ENCODE assay signal across 8 cellular contexts in genomic region chr6:188821-189655, GRCh38.
DNase-seq lines count a peak whose midpoint lies in the region; ATAC-seq and TF ChIP-seq lines count a peak whose summit lies in the region.

No MANE protein-coding gene starts in this region.

- peaks cover 6% of the 10 kb centered on the region for H3K9me3 Mint-ChIP-seq in activated CD4-positive, alpha-beta T cell treated with anti-CD3 and anti-CD28 coated beads for 36 hours (ENCODE audit: low read depth)

- peak; percentile 89 to 97 for TF ChIP-seq RAD21 in liver (IDR thresholded peaks at IDR 0.05)

- intact Hi-C loops in activated CD4-positive, alpha-beta T cell treated with anti-CD3 and anti-CD28 coated beads for 36 hours (cut with DNase I, micrococcal nuclease) = loop anchor here (1.0 to 5.0 kb wide), 14 partner anchors 26 to 533 kb away; partner anchors contain the start of genes DUSP22 (in 2 of the 2) and IRF4 (in 1 of the 2)

- peaks cover 3% of the 10 kb centered on the region for H3K27me3 Mint-ChIP-seq in activated CD4-positive, alpha-beta T cell treated with anti-CD3 and anti-CD28 coated beads for 36 hours

- H3K27ac ChIP-seq in liver (ENCODE audit: low read depth in 1 of 2, low read length in 2 of 2) = no peak overlapping the region

- H3K4me1 Mint-ChIP-seq in activated CD4-positive, alpha-beta T cell treated with anti-CD3 and anti-CD28 coated beads for 36 hours = peaks cover 52% of the 10 kb centered on the region

- 43% methylated on average over 13 of the region's 13 CpGs for WGBS in liver

- no peaks in the 10 kb centered on the region for H3K9me3 ChIP-seq in liver (ENCODE audit: control insufficient read depth in 4 of 4, low read length in 3 of 4)

- POLR2A ChIA-PET in activated CD4-positive, alpha-beta T cell treated with anti-CD3 and anti-CD28 coated beads for 36 hours (lab: Charles Lee) = interaction anchor here (0.6 to 1.9 kb wide), 8 partner anchors 9 to 205 kb away, joined by 3 to 6 read pairs (median 4); partner anchors contain the start of gene IRF4

- CTCF ChIA-PET in activated CD4-positive, alpha-beta T cell treated with anti-CD3 and anti-CD28 coated beads for 36 hours (lab: Charles Lee) = interaction anchor here (0.6 to 2.7 kb wide), 28 partner anchors 9 to 404 kb away, joined by 3 to 18 read pairs (median 4); no protein-coding TSS in a partner anchor

- DNase-seq in AG20443 (ENCODE audit: low spot score) (peak; percentile 94), NCI-H226 (peak; percentile 58), choroid plexus epithelial cell (ENCODE audit: low read depth) (peak; percentile 91)
- peak; percentile 92 for DNase-seq in activated CD4-positive, alpha-beta T cell treated with anti-CD3 and anti-CD28 coated beads for 36 hours
- peak; percentile 61 to 82 (median 61) for DNase-seq in stimulated activated CD4-positive, alpha-beta T cell treated with anti-CD3 and anti-CD28 coated beads, TNF-alpha, amount 100 ng/mL, for 24 hours (ENCODE audit: low read depth in 3 of 3)

- H3K27me3 ChIP-seq in liver (ENCODE audit: control insufficient read depth in 4 of 4, insufficient read depth in 4 of 4, low read length in 3 of 4) = no peaks in the 10 kb centered on the region

- H3K36me3 ChIP-seq in liver (ENCODE audit: control insufficient read depth in 4 of 4, insufficient read depth in 3 of 4, low read depth in 1 of 4, low read length in 3 of 4) = no peaks in the 10 kb centered on the region

- peak overlapping the region; percentile 95 for H3K27ac Mint-ChIP-seq in activated CD4-positive, alpha-beta T cell treated with anti-CD3 and anti-CD28 coated beads for 36 hours

- H3K4me1 ChIP-seq in liver (ENCODE audit: control insufficient read depth in 4 of 4, insufficient read depth in 4 of 4, low read length in 3 of 4) = peaks cover 0 to 3% (median 0%) of the 10 kb centered on the region in 4 donors

- no peaks in the 10 kb centered on the region for H3K36me3 Mint-ChIP-seq in activated CD4-positive, alpha-beta T cell treated with anti-CD3 and anti-CD28 coated beads for 36 hours (ENCODE audit: low read depth)

- no peak overlapping the region for H3K4me3 Mint-ChIP-seq in activated CD4-positive, alpha-beta T cell treated with anti-CD3 and anti-CD28 coated beads for 36 hours

- peak; percentile 99 for TF ChIP-seq CTCF in choroid plexus epithelial cell (conservative IDR thresholded peaks at IDR 0.05; ENCODE audit: low read depth, low read length)
- peak; percentile 66 for TF ChIP-seq CTCF in liver (IDR thresholded peaks at IDR 0.05; ENCODE audit: low read depth, low read length, missing input control)

- no peak overlapping the region for H3K9ac ChIP-seq in liver (ENCODE audit: low read depth in 1 of 2, low read length in 2 of 2)

- no peak overlapping the region for H3K4me3 ChIP-seq in choroid plexus epithelial cell (ENCODE audit: low read depth, low read length)
- H3K4me3 ChIP-seq in liver (ENCODE audit: low read depth in 1 of 3, low read length in 3 of 3) = no peak overlapping the region

- ATAC-seq in GM18870 (IDR thresholded peaks at IDR 0.05; ENCODE audit: unreplicated experiment) (peak; percentile 57), HG03095 (IDR thresholded peaks at IDR 0.05; ENCODE audit: unreplicated experiment) (peak; percentile 53)
- ATAC-seq in activated CD4-positive, alpha-beta T cell treated with anti-CD3 and anti-CD28 coated beads for 36 hours = peak; percentile 78

TF ChIP-seq in liver, 16 proteins besides CTCF, POLR2A, EP300 and RAD21:
- TF ChIP-seq ATF3 (IDR thresholded peaks at IDR 0.05) = no peak
- TF ChIP-seq EGR1 (IDR thresholded peaks at IDR 0.05; ENCODE audit: low read depth in 2 of 2) = peak in 1 of 2 donors; percentile 40
